19 cellular contexts compared by ENCODE assay signal in the genomic region with DNA sequence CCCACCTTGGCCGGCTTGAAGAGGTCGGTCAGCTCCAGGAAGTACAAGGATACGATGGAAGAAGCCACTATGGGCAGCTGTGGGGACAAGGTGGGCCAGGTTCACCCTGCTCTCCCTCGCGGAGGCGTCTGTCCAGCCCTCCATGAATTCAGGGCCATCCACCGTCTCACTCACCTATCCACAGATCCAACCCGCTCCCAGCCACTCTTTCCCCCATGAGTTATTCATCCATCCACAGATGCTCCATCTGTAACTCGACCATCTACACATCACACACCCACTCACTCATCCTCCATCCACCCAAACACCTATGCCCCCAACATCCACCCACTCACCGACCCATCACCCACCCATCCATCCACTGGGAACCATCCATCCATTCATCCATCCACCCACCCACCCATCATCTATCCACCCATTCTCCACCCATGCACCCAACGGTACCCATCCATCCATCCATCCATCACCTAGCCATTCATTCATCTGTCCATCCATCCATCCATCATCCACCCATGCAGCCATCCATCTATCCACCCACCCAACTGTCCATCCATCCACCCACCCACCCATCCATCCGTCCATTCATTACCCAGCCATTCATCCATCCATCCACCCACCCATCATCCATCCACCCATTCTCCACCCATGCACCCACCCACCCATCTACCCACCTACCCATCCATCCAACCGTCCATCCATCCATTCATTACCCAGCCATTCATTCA. TPM values are rescaled to one million over a fixed set of nuclear protein-coding genes. Genes with fewer than 3 reads are reported as not detected.
DNase-seq lines count a peak whose midpoint lies in the region; ATAC-seq, FAIRE-seq and TF ChIP-seq lines count a peak whose summit lies in the region.
"Had no signal": no experiment of that assay in that cellular context is flagged by ENCODE, and none has a peak within 500 bp of the region (broad histone marks: within the 10 kb centered on the region; RNA-seq: fewer than 3 reads in every experiment).

No MANE protein-coding gene starts in this region.

- no peak for TF ChIP-seq EP300 in K562 (IDR thresholded peaks at IDR 0.05; ENCODE audit: low read length)

- BruUV-seq in K562 (replicated peaks; lab: Mats Ljungman, UMichigan) = no TSS peak

- peaks cover 24% of the 10 kb centered on the region for H3K36me3 Mint-ChIP-seq in CD8-positive, alpha-beta T cell
- H3K36me3 Mint-ChIP-seq in neural crest cell (ENCODE audit: low read depth) = peaks cover 22% of the 10 kb centered on the region
- peaks cover 31% of the 10 kb centered on the region for H3K36me3 Mint-ChIP-seq in activated CD4-positive, alpha-beta T cell treated with anti-CD3 and anti-CD28 coated beads, Interleukin-2, amount 10 ng/mL, durations not matched to agents 7 days and 5 days (ENCODE audit: low read depth)

- H3K9me1 ChIP-seq in K562 (ENCODE audit: control insufficient read depth, insufficient read depth, low read length) = no peaks in the 10 kb centered on the region

- no peak for DNase-seq in CD8-positive, alpha-beta T cell
- DNase-seq in K562 (ENCODE audit: extremely low read depth in 1 of 4, low spot score in 3 of 4) (no peak), neural crest cell (ENCODE audit: low read depth, low spot score) (no peak), NOMO-1 treated with DMSO at 0.1 percent for 48 hours (lab: John Stamatoyannopoulos, UW; ENCODE audit: unreplicated experiment) (no peak)
- no peak for DNase-seq in activated CD4-positive, alpha-beta T cell treated with anti-CD3 and anti-CD28 coated beads, Interleukin-2, amount 10 ng/mL, durations not matched to agents 7 days and 5 days
- DNase-seq: activated CD4-positive, alpha-beta T cell treated with anti-CD3 and anti-CD28 coated beads for 4 hours; activated naive CD4-positive, alpha-beta T cell treated with anti-CD3 and anti-CD28 coated beads, Interleukin-2, amount 50 U/mL, for 16 hours; effector CD8-positive, alpha-beta T cell; left lung; midbrain; NCI-H146; SHP77; stimulated activated CD4-positive, alpha-beta T cell treated with anti-CD3 and anti-CD28 coated beads, Interleukin-4, amount 100 ng/mL, for 4 hours; upper lobe of right lung had no signal

- no peak overlapping the region for H3K4me3 ChIP-seq in CD8-positive, alpha-beta T cell (ENCODE audit: low read depth, low read length)
- no peak overlapping the region for H3K4me3 ChIP-seq in HEK293 (ENCODE audit: low read depth, low read length)
- H3K4me3 ChIP-seq in K562 = no peak overlapping the region
- H3K4me3 ChIP-seq: left lung, upper lobe of right lung had no signal

- POLR2A ChIA-PET in CD8-positive, alpha-beta T cell (lab: Charles Lee) = no interaction called here
- POLR2A ChIA-PET in HEK293 (lab: Yijun Ruan, JAX) (no interaction called here), K562 (lab: Yijun Ruan, JAX) (interaction anchor here (1.0 to 1.2 kb wide), 5 partner anchors 8 to 223 kb away, joined by 3 to 8 read pairs (median 5); no protein-coding TSS in a partner anchor)
- POLR2A ChIA-PET in activated CD4-positive, alpha-beta T cell treated with anti-CD3 and anti-CD28 coated beads, Interleukin-2, amount 10 ng/mL, durations not matched to agents 7 days and 5 days (lab: Charles Lee) = no interaction called here

- H3K9ac ChIP-seq in K562 (ENCODE audit: insufficient read depth in 1 of 2, low read depth in 2 of 2, low read length in 2 of 2) = no peak overlapping the region

- no peaks in the 10 kb centered on the region for H3K27me3 Mint-ChIP-seq in CD8-positive, alpha-beta T cell (ENCODE audit: low read depth)
- peaks cover 14% of the 10 kb centered on the region for H3K27me3 Mint-ChIP-seq in neural crest cell (ENCODE audit: low read depth)
- peaks cover 4% of the 10 kb centered on the region for H3K27me3 Mint-ChIP-seq in activated CD4-positive, alpha-beta T cell treated with anti-CD3 and anti-CD28 coated beads, Interleukin-2, amount 10 ng/mL, durations not matched to agents 7 days and 5 days

- no peak for TF ChIP-seq POLR2A in K562 (conservative IDR thresholded peaks at IDR 0.05)

- no peak for FAIRE-seq in K562 (lab: Jason Lieb, UNC)

- CTCF ChIA-PET in CD8-positive, alpha-beta T cell (lab: Charles Lee) = no interaction called here
- CTCF ChIA-PET in HEK293 (lab: Yijun Ruan, JAX) = interaction anchor here (1.0 kb wide), 1 partner anchor 46 kb away, joined by 4 read pairs; no protein-coding TSS in a partner anchor
- CTCF ChIA-PET in K562 (lab: Yijun Ruan, JAX; ENCODE audit: low intra/inter-chr PET ratio) = no interaction called here
- CTCF ChIA-PET in activated CD4-positive, alpha-beta T cell treated with anti-CD3 and anti-CD28 coated beads, Interleukin-2, amount 10 ng/mL, durations not matched to agents 7 days and 5 days (lab: Charles Lee) = no interaction called here

- H3K9me3 Mint-ChIP-seq in CD8-positive, alpha-beta T cell = no peaks in the 10 kb centered on the region
- H3K9me3 Mint-ChIP-seq in neural crest cell = peaks cover 7% of the 10 kb centered on the region
- peaks cover 8% of the 10 kb centered on the region for H3K9me3 Mint-ChIP-seq in activated CD4-positive, alpha-beta T cell treated with anti-CD3 and anti-CD28 coated beads, Interleukin-2, amount 10 ng/mL, durations not matched to agents 7 days and 5 days

- no peak for ATAC-seq in CD8-positive, alpha-beta T cell
- ATAC-seq in K562 = no peak
- ATAC-seq in GM18870 (IDR thresholded peaks at IDR 0.05; ENCODE audit: unreplicated experiment) = no peak
- ATAC-seq: left lung had no signal

- no peak overlapping the region for H3K4me3 Mint-ChIP-seq in CD8-positive, alpha-beta T cell
- H3K4me3 Mint-ChIP-seq in neural crest cell = peak overlapping the region; percentile 74
- no peak overlapping the region for H3K4me3 Mint-ChIP-seq in activated CD4-positive, alpha-beta T cell treated with anti-CD3 and anti-CD28 coated beads, Interleukin-2, amount 10 ng/mL, durations not matched to agents 7 days and 5 days

- no peaks in the 10 kb centered on the region for H3K4me1 ChIP-seq in CD8-positive, alpha-beta T cell (ENCODE audit: insufficient read depth, low read length)
- H3K4me1 ChIP-seq in HEK293 (ENCODE audit: control insufficient read depth, insufficient read depth, low read length) (no peaks in the 10 kb centered on the region), K562 (replicated peaks in 1 of 2; ENCODE audit: control insufficient read depth in 2 of 2, insufficient read depth in 2 of 2, low read length in 2 of 2) (peaks cover 0 to 47% of the 10 kb centered on the region in 2 experiments; a peak in 3 of 5 replicates)
- H3K4me1 ChIP-seq: left lung, upper lobe of right lung had no signal

- H3K4me2 ChIP-seq in K562 (ENCODE audit: insufficient read depth, low read length) = no peak overlapping the region

- H2AFZ ChIP-seq in K562 (ENCODE audit: low read depth, low read length) = no peak overlapping the region

- H3K27ac Mint-ChIP-seq in CD8-positive, alpha-beta T cell = peak overlapping the region; percentile 18
- no peak overlapping the region for H3K27ac Mint-ChIP-seq in neural crest cell (ENCODE audit: unreplicated experiment)
- no peak overlapping the region for H3K27ac Mint-ChIP-seq in activated CD4-positive, alpha-beta T cell treated with anti-CD3 and anti-CD28 coated beads, Interleukin-2, amount 10 ng/mL, durations not matched to agents 7 days and 5 days

- H3K4me1 Mint-ChIP-seq in CD8-positive, alpha-beta T cell (ENCODE audit: low read depth) = no peaks in the 10 kb centered on the region
- H3K4me1 Mint-ChIP-seq in neural crest cell = no peaks in the 10 kb centered on the region
- no peaks in the 10 kb centered on the region for H3K4me1 Mint-ChIP-seq in activated CD4-positive, alpha-beta T cell treated with anti-CD3 and anti-CD28 coated beads, Interleukin-2, amount 10 ng/mL, durations not matched to agents 7 days and 5 days

- no peak overlapping the region for H3K27ac ChIP-seq in CD8-positive, alpha-beta T cell (ENCODE audit: low read depth, low read length)
- H3K27ac ChIP-seq in HEK293 (ENCODE audit: extremely low read depth, low read depth, low read length) = no peak overlapping the region
- H3K27ac ChIP-seq in K562 (ENCODE audit: extremely low read depth, low read depth, low read length) = no peak overlapping the region
- H3K27ac ChIP-seq: left lung, upper lobe of right lung had no signal

- intact Hi-C loops in CD8-positive, alpha-beta T cell (cut with DNase I, micrococcal nuclease) = no loop called here
- intact Hi-C loops in K562 (cut with micrococcal nuclease) = no loop called here

- H4K20me1 ChIP-seq in K562 (replicated peaks; ENCODE audit: control insufficient read depth, insufficient read depth, low read length) = no peaks in the 10 kb centered on the region

- H3K36me3 ChIP-seq in CD8-positive, alpha-beta T cell (ENCODE audit: insufficient read depth, low read length) = peaks cover 10% of the 10 kb centered on the region
- H3K36me3 ChIP-seq in HEK293 (ENCODE audit: control insufficient read depth in 2 of 2, insufficient read depth in 1 of 2, low read length in 2 of 2) = peaks cover 8 to 25% of the 10 kb centered on the region in 2 experiments; a peak in 2 of 3 replicates
- H3K36me3 ChIP-seq in K562 (ENCODE audit: control insufficient read depth, insufficient read depth, low read length) = peaks cover 42% of the 10 kb centered on the region

- in situ Hi-C loops in K562 (cut with MboI) = no loop called here

- peaks cover 8% of the 10 kb centered on the region; the same call in 2 of the 3 replicates for H3K79me2 ChIP-seq in K562 (ENCODE audit: control insufficient read depth, insufficient read depth, low read length)

- TF ChIP-seq CTCF in CD8-positive, alpha-beta T cell (IDR thresholded peaks at IDR 0.05) = no peak
- TF ChIP-seq CTCF in HEK293 (tag by site-specific recombination; IDR thresholded peaks at IDR 0.05) (no peak), K562 (IDR thresholded peaks at IDR 0.05 in 2 of 3, conservative IDR thresholded peaks at IDR 0.05 in 1 of 3; ENCODE audit: insufficient read depth in 2 of 3, low read depth in 1 of 3, low read length in 3 of 3) (no peak), neural crest cell (conservative IDR thresholded peaks at IDR 0.05) (no peak)

- WGBS in K562 (ENCODE audit: insufficient coverage, low coverage, missing lambda C conversion rate) = 80% methylated on average over 12 of the region's 13 CpGs

- no peak for TF ChIP-seq RAD21 in K562 (CRISPR knock-in tag; conservative IDR thresholded peaks at IDR 0.05 in 1 of 2, IDR thresholded peaks at IDR 0.05 in 1 of 2)

- no peaks in the 10 kb centered on the region for H3K27me3 ChIP-seq in CD8-positive, alpha-beta T cell (ENCODE audit: insufficient read depth, low read length)
- no peaks in the 10 kb centered on the region for H3K27me3 ChIP-seq in K562 (ENCODE audit: control insufficient read depth in 2 of 2, insufficient read depth in 2 of 2, low read length in 2 of 2)
- H3K27me3 ChIP-seq: upper lobe of right lung had no signal

- H3K9me3 ChIP-seq in CD8-positive, alpha-beta T cell (ENCODE audit: low read length) = no peaks in the 10 kb centered on the region
- H3K9me3 ChIP-seq in HEK293 (ENCODE audit: control insufficient read depth, insufficient read depth, low read depth, low read length) (no peaks in the 10 kb centered on the region), K562 (replicated peaks; ENCODE audit: control insufficient read depth, insufficient read depth, low read depth, low read length) (peaks cover 3% of the 10 kb centered on the region)
- H3K9me3 ChIP-seq: left lung, upper lobe of right lung had no signal

RNA-seq across cellular contexts. Expression of gene PLPPR3, which starts 5.8 kb away (rescaled TPM):
- total RNA-seq in CD8-positive, alpha-beta T cell = not detected
- total RNA-seq in K562 (2011; cell fraction: chromatin; rRNA removed; ENCODE audit: low replicate concordance) = 6.7 and 37.1 TPM in 2 replicates
- 62.2 and 83.4 TPM in 2 replicates for total RNA-seq in K562 (2011; cell fraction: nucleolus; rRNA removed)
- total RNA-seq in K562 (2011; cell fraction: nucleoplasm; rRNA removed) = 28.0 and 30.4 TPM in 2 replicates
- total RNA-seq in K562 (2014; rRNA removed) (28.6 and 30.5 TPM in 2 replicates), K562 (2014; rRNA removed; fragmentation: Illumina TruSeq; extraction: Trizol) (1.8 and 2.3 TPM in 2 replicates), K562 (2015; rRNA removed; fragmentation: Illumina TruSeq; extraction: Trizol) (8.6 and 10.1 TPM in 2 replicates), K562 (2021) (40.4 and 48.2 TPM in 2 replicates), neural crest cell (46.3 and 50.9 TPM in 2 replicates)
- polyA plus RNA-seq in K562 (2011; rRNA removed) (12.8 and 19.0 TPM in 2 replicates), K562 (2014; fragmentation: Illumina TruSeq; extraction: Trizol) (2.2 and 7.8 TPM in 2 replicates), K562 (2014; fragmentation: Nextera tagmentation; extraction: Ambion mirVana) (under 1 TPM; 0.01 to 0.08 TPM), K562 (2014; rRNA removed) (19.4 and 21.8 TPM in 2 replicates)
- 25.3 and 82.8 TPM in 2 replicates for polyA plus RNA-seq in K562 (2011; cell fraction: cytosol; rRNA removed)
- 24.4 and 43.1 TPM in 2 replicates for polyA plus RNA-seq in K562 (2011; cell fraction: nucleus; rRNA removed)
- 23.2 and 35.5 TPM in 2 replicates for polyA plus RNA-seq in K562 (2012)
- 9.9 and 23.4 TPM in 2 replicates for polyA minus RNA-seq in K562 (2011; rRNA and poly(A)+ RNA removed)
- polyA minus RNA-seq in K562 (2011; cell fraction: cytosol; rRNA and poly(A)+ RNA removed) = 46.2 and 51.7 TPM in 2 replicates
- polyA minus RNA-seq in K562 (2011; cell fraction: nucleus; rRNA and poly(A)+ RNA removed) = 7.9 and 8.1 TPM in 2 replicates
- total RNA-seq in activated CD4-positive, alpha-beta T cell treated with anti-CD3 and anti-CD28 coated beads, Interleukin-2, amount 10 ng/mL, durations not matched to agents 7 days and 5 days = not detected
- total RNA-seq: OCI-LY7 had no signal

RNA-seq across cellular contexts. Expression of gene AZU1, which starts 11.7 kb away (rescaled TPM):
- total RNA-seq in CD8-positive, alpha-beta T cell = under 1 TPM; 0.69 to 0.87 TPM
- 3.4 and 6.7 TPM in 2 replicates for total RNA-seq in K562 (2011; cell fraction: chromatin; rRNA removed; ENCODE audit: low replicate concordance)
- 4.3 and 4.6 TPM in 2 replicates for total RNA-seq in K562 (2011; cell fraction: nucleolus; rRNA removed)
- 3.1 and 6.0 TPM in 2 replicates for total RNA-seq in K562 (2011; cell fraction: nucleoplasm; rRNA removed)
- total RNA-seq in K562 (2014; rRNA removed) (0.33 and 0.73 TPM in 2 replicates), K562 (2014; rRNA removed; fragmentation: Illumina TruSeq; extraction: Trizol) (not detected in 2 replicates), K562 (2015; rRNA removed; fragmentation: Illumina TruSeq; extraction: Trizol) (0.19 and 0.29 TPM in 2 replicates), K562 (2021) (1.4 and 1.7 TPM in 2 replicates), neural crest cell (0.30 and 0.68 TPM in 2 replicates)
- polyA plus RNA-seq in K562 (2011; rRNA removed) (0.39 and 0.87 TPM in 2 replicates), K562 (2014; fragmentation: Illumina TruSeq; extraction: Trizol) (0.45 and 0.51 TPM in 2 replicates), K562 (2014; fragmentation: Nextera tagmentation; extraction: Ambion mirVana) (not detected), K562 (2014; rRNA removed) (1.9 and 3.3 TPM in 2 replicates)
- polyA plus RNA-seq in K562 (2011; cell fraction: cytosol; rRNA removed) = 0.60 and 0.94 TPM in 2 replicates
- 6.4 and 9.5 TPM in 2 replicates for polyA plus RNA-seq in K562 (2011; cell fraction: nucleus; rRNA removed)
- polyA plus RNA-seq in K562 (2012) = 1.5 and 9.7 TPM in 2 replicates
- not detected in 2 replicates for polyA minus RNA-seq in K562 (2011; rRNA and poly(A)+ RNA removed)
- 1.1 TPM in 1 of 2 replicates, not detected in the other for polyA minus RNA-seq in K562 (2011; cell fraction: cytosol; rRNA and poly(A)+ RNA removed)
- 0.78 and 0.81 TPM in 2 replicates for polyA minus RNA-seq in K562 (2011; cell fraction: nucleus; rRNA and poly(A)+ RNA removed)
- total RNA-seq in activated CD4-positive, alpha-beta T cell treated with anti-CD3 and anti-CD28 coated beads, Interleukin-2, amount 10 ng/mL, durations not matched to agents 7 days and 5 days = not detected
- total RNA-seq: OCI-LY7, pulmonary artery endothelial cell had no signal

RNA-seq across cellular contexts. Expression of gene PTBP1, which starts 18.7 kb away (rescaled TPM):
- 100 to 1,000 TPM; 248 to 266 TPM for total RNA-seq in CD8-positive, alpha-beta T cell
- 327 and 692 TPM in 2 replicates for total RNA-seq in K562 (2011; cell fraction: chromatin; rRNA removed; ENCODE audit: low replicate concordance)
- total RNA-seq in K562 (2011; cell fraction: nucleolus; rRNA removed) = 382 and 389 TPM in 2 replicates
- 336 and 353 TPM in 2 replicates for total RNA-seq in K562 (2011; cell fraction: nucleoplasm; rRNA removed)
- total RNA-seq in K562 (2014; rRNA removed) (237 and 443 TPM in 2 replicates), K562 (2014; rRNA removed; fragmentation: Illumina TruSeq; extraction: Trizol) (234 TPM in 2 replicates), K562 (2015; rRNA removed; fragmentation: Illumina TruSeq; extraction: Trizol) (183 and 187 TPM in 2 replicates), K562 (2021) (751 and 759 TPM in 2 replicates), neural crest cell (674 and 701 TPM in 2 replicates)
- polyA plus RNA-seq in K562 (2011; rRNA removed) (131 and 357 TPM in 2 replicates), K562 (2014; fragmentation: Illumina TruSeq; extraction: Trizol) (413 and 465 TPM in 2 replicates), K562 (2014; fragmentation: Nextera tagmentation; extraction: Ambion mirVana) (10 to 100 TPM; 14.0 to 18.1 TPM), K562 (2014; rRNA removed) (291 and 296 TPM in 2 replicates)
- polyA plus RNA-seq in K562 (2011; cell fraction: cytosol; rRNA removed) = 138 and 245 TPM in 2 replicates
- 683 and 1,149 TPM in 2 replicates for polyA plus RNA-seq in K562 (2011; cell fraction: nucleus; rRNA removed)
- polyA plus RNA-seq in K562 (2012) = 757 and 849 TPM in 2 replicates
- 127 and 175 TPM in 2 replicates for polyA minus RNA-seq in K562 (2011; rRNA and poly(A)+ RNA removed)
- polyA minus RNA-seq in K562 (2011; cell fraction: cytosol; rRNA and poly(A)+ RNA removed) = 353 and 383 TPM in 2 replicates
- polyA minus RNA-seq in K562 (2011; cell fraction: nucleus; rRNA and poly(A)+ RNA removed) = 242 and 246 TPM in 2 replicates
- total RNA-seq in activated CD4-positive, alpha-beta T cell treated with anti-CD3 and anti-CD28 coated beads, Interleukin-2, amount 10 ng/mL, durations not matched to agents 7 days and 5 days = 100 to 1,000 TPM; 487 to 536 TPM

RNA-seq across cellular contexts. Expression of gene PRTN3, which starts 24.9 kb away (rescaled TPM):
- not detected for total RNA-seq in CD8-positive, alpha-beta T cell
- not detected in 2 replicates for total RNA-seq in K562 (2011; cell fraction: chromatin; rRNA removed; ENCODE audit: low replicate concordance)
- 0.50 TPM in 1 of 2 replicates, not detected in the other for total RNA-seq in K562 (2011; cell fraction: nucleolus; rRNA removed)
- 0.37 TPM in 1 of 2 replicates, not detected in the other for total RNA-seq in K562 (2011; cell fraction: nucleoplasm; rRNA removed)
- total RNA-seq in K562 (2014; rRNA removed) = 0.14 and 0.69 TPM in 2 replicates
- total RNA-seq in K562 (2014; rRNA removed; fragmentation: Illumina TruSeq; extraction: Trizol) = 0.19 TPM in 1 of 2 replicates, not detected in the other
- 0.36 and 0.41 TPM in 2 replicates for total RNA-seq in K562 (2015; rRNA removed; fragmentation: Illumina TruSeq; extraction: Trizol)
- 0.60 and 0.86 TPM in 2 replicates for total RNA-seq in K562 (2021)
- 0.60 and 1.4 TPM in 2 replicates for polyA plus RNA-seq in K562 (2011; rRNA removed)
- polyA plus RNA-seq in K562 (2011; cell fraction: cytosol; rRNA removed) = 3.3 and 5.8 TPM in 2 replicates
- 1.3 and 1.6 TPM in 2 replicates for polyA plus RNA-seq in K562 (2011; cell fraction: nucleus; rRNA removed)
- polyA plus RNA-seq in K562 (2012) = 0.55 and 1.3 TPM in 2 replicates
- 0.25 and 0.43 TPM in 2 replicates for polyA plus RNA-seq in K562 (2014; fragmentation: Illumina TruSeq; extraction: Trizol)
- polyA plus RNA-seq in K562 (2014; fragmentation: Nextera tagmentation; extraction: Ambion mirVana) = not detected
- 0.50 TPM in 1 of 2 replicates, not detected in the other for polyA plus RNA-seq in K562 (2014; rRNA removed)
- polyA minus RNA-seq in K562 (2011; rRNA and poly(A)+ RNA removed) = not detected in 2 replicates
- 1.4 TPM in 1 of 2 replicates, not detected in the other for polyA minus RNA-seq in K562 (2011; cell fraction: cytosol; rRNA and poly(A)+ RNA removed)
- not detected in 2 replicates for polyA minus RNA-seq in K562 (2011; cell fraction: nucleus; rRNA and poly(A)+ RNA removed)
- not detected in 2 replicates for total RNA-seq in neural crest cell
- total RNA-seq in activated CD4-positive, alpha-beta T cell treated with anti-CD3 and anti-CD28 coated beads, Interleukin-2, amount 10 ng/mL, durations not matched to agents 7 days and 5 days = not detected
- total RNA-seq: OCI-LY7, pulmonary artery endothelial cell, upper lobe of right lung had no signal
- polyA plus RNA-seq: neural cell had no signal

RNA-seq across cellular contexts. Expression of gene ELANE, which starts 36.2 kb away (rescaled TPM):
- total RNA-seq in CD8-positive, alpha-beta T cell = not detected
- total RNA-seq in K562 (2011; cell fraction: chromatin; rRNA removed; ENCODE audit: low replicate concordance) = not detected in 2 replicates
- total RNA-seq in K562 (2011; cell fraction: nucleolus; rRNA removed) = not detected in 2 replicates
- total RNA-seq in K562 (2011; cell fraction: nucleoplasm; rRNA removed) = not detected in 2 replicates
- total RNA-seq in K562 (2014; rRNA removed) (0.37 TPM in 1 of 2 replicates, not detected in the other), K562 (2014; rRNA removed; fragmentation: Illumina TruSeq; extraction: Trizol) (not detected in 2 replicates), K562 (2015; rRNA removed; fragmentation: Illumina TruSeq; extraction: Trizol) (not detected in 2 replicates), K562 (2021) (not detected in 2 replicates), neural crest cell (not detected in 2 replicates)
- polyA plus RNA-seq in K562 (2011; rRNA removed) (not detected in 2 replicates), K562 (2014; fragmentation: Illumina TruSeq; extraction: Trizol) (not detected in 2 replicates), K562 (2014; fragmentation: Nextera tagmentation; extraction: Ambion mirVana) (not detected), K562 (2014; rRNA removed) (not detected in 2 replicates)
- polyA plus RNA-seq in K562 (2011; cell fraction: cytosol; rRNA removed) = not detected in 2 replicates
- not detected in 2 replicates for polyA plus RNA-seq in K562 (2011; cell fraction: nucleus; rRNA removed)
- not detected in 2 replicates for polyA plus RNA-seq in K562 (2012)
- not detected in 2 replicates for polyA minus RNA-seq in K562 (2011; rRNA and poly(A)+ RNA removed)
- not detected in 2 replicates for polyA minus RNA-seq in K562 (2011; cell fraction: cytosol; rRNA and poly(A)+ RNA removed)
- polyA minus RNA-seq in K562 (2011; cell fraction: nucleus; rRNA and poly(A)+ RNA removed) = not detected in 2 replicates
- not detected for total RNA-seq in activated CD4-positive, alpha-beta T cell treated with anti-CD3 and anti-CD28 coated beads, Interleukin-2, amount 10 ng/mL, durations not matched to agents 7 days and 5 days
- total RNA-seq: OCI-LY7, pulmonary artery endothelial cell had no signal
- polyA plus RNA-seq: neural cell had no signal
